21 cellular contexts compared by ENCODE assay signal in genomic region chr16:5906351-5906750, GRCh38.
DNase-seq lines count a peak whose midpoint lies in the region; ATAC-seq and TF ChIP-seq lines count a peak whose summit lies in the region.
"Had no signal": no experiment of that assay in that cellular context is flagged by ENCODE, and none has a peak within 500 bp of the region (broad histone marks: within the 10 kb centered on the region; RNA-seq: fewer than 3 reads in every experiment).

No MANE protein-coding gene starts in this region.

- intact Hi-C loops in Calu3 (cut with micrococcal nuclease; ENCODE audit: unreplicated experiment) = no loop called here

- DNase-seq in Calu3 (no peak), RPMI7951 (ENCODE audit: low read depth) (peak; percentile 41), occipital lobe (lab: John Stamatoyannopoulos, UW) (peak; percentile 34), HAP-1 (ENCODE audit: low spot score in 2 of 2) (no peak)
- DNase-seq in activated effector memory CD4-positive, alpha-beta T cell treated with Interleukin-2 at 50 U/mL for 16 hours = no peak
- DNase-seq: 8988T; ACHN; AML-193; BE2C; CD4-positive, alpha-beta T cell; CD8-positive, alpha-beta memory T cell; DMS53; DMS79 treated with DMSO at 0.1 percent for 48 hours; GF-D8; GOT3; HCEC 1CT had no signal

- H3K4me3 Mint-ChIP-seq in Calu3 (ENCODE audit: low read depth, unreplicated experiment) = no peak overlapping the region
- H3K4me3 Mint-ChIP-seq: CD14-positive monocyte; CD4-positive, alpha-beta T cell; CD8-positive, alpha-beta memory T cell had no signal

- no peaks in the 10 kb centered on the region for H3K36me3 Mint-ChIP-seq in Calu3 (ENCODE audit: insufficient read depth, unreplicated experiment)
- H3K36me3 Mint-ChIP-seq: CD14-positive monocyte; CD8-positive, alpha-beta memory T cell had no signal

- no peaks in the 10 kb centered on the region for H3K4me1 Mint-ChIP-seq in Calu3 (ENCODE audit: low read depth, unreplicated experiment)
- H3K4me1 Mint-ChIP-seq: CD14-positive monocyte; CD8-positive, alpha-beta memory T cell had no signal

- H3K27me3 Mint-ChIP-seq in Calu3 (ENCODE audit: unreplicated experiment) = peaks cover 14% of the 10 kb centered on the region
- H3K27me3 Mint-ChIP-seq: CD4-positive, alpha-beta T cell; CD8-positive, alpha-beta memory T cell had no signal

- in situ Hi-C loops in HAP-1 (cut with MboI; ENCODE audit: low sequenced_read_pairs) = no loop called here

- H3K9me3 Mint-ChIP-seq in Calu3 (ENCODE audit: low read depth, unreplicated experiment) = no peaks in the 10 kb centered on the region
- H3K9me3 Mint-ChIP-seq: CD4-positive, alpha-beta T cell had no signal

- H3K27me3 ChIP-seq in HAP-1 (ENCODE audit: low read depth) = no peaks in the 10 kb centered on the region
- H3K27me3 ChIP-seq: BE2C; BLaER1 treated with 17β-estradiol and CSF1 and Interleukin-3, amounts not matched to agents 10 nM and 100 nM had no signal

- H3K9me3 ChIP-seq in HAP-1 = no peaks in the 10 kb centered on the region
- H3K9me3 ChIP-seq: A549; BE2C; BLaER1 treated with 17β-estradiol and CSF1 and Interleukin-3, amounts not matched to agents 10 nM and 100 nM had no signal

- H3K4me1 ChIP-seq in HAP-1 = no peaks in the 10 kb centered on the region
- H3K4me1 ChIP-seq: A549; BE2C; BLaER1 treated with 17β-estradiol and CSF1 and Interleukin-3, amounts not matched to agents 10 nM and 100 nM had no signal

- ATAC-seq in esophagus mucosa (peak; percentile 36), HG03378 (IDR thresholded peaks at IDR 0.05; ENCODE audit: unreplicated experiment) (no peak)
- ATAC-seq: A549 had no signal

- H3K36me3 ChIP-seq in HAP-1 (replicated peaks) = no peaks in the 10 kb centered on the region
- H3K36me3 ChIP-seq: BE2C; BLaER1 treated with 17β-estradiol and CSF1 and Interleukin-3, amounts not matched to agents 10 nM and 100 nM had no signal

- CTCF ChIA-PET in Calu3 (lab: Charles Lee) = interaction anchor here (0.5 to 0.9 kb wide), 3 partner anchors 10 to 176 kb away, joined by 4 to 9 read pairs (median 6); no protein-coding TSS in a partner anchor

- H3K4me3 ChIP-seq in HAP-1 = no peak overlapping the region
- H3K4me3 ChIP-seq: A549; BLaER1 treated with 17β-estradiol and CSF1 and Interleukin-3, amounts not matched to agents 10 nM and 100 nM had no signal

- peak overlapping the region; percentile 35 for H3K27ac Mint-ChIP-seq in Calu3 (ENCODE audit: unreplicated experiment)
- H3K27ac Mint-ChIP-seq: CD4-positive, alpha-beta T cell; CD8-positive, alpha-beta memory T cell had no signal

- no peak for TF ChIP-seq CTCF in Calu3 (IDR thresholded peaks at IDR 0.05; ENCODE audit: unreplicated experiment)

- BruUV-seq in Calu3 (replicated peaks; lab: Mats Ljungman, UMichigan) = no TSS peak

Comparison
In these comparisons a context has a peak if more than half of its experiments do, and no peak if none do; other contexts are left out.
1. DNase-seq: peak in RPMI7951 (single experiment) and occipital lobe (single experiment); none in Calu3 (single experiment), HAP-1 (0 of 2) and activated effector memory CD4-positive, alpha-beta T cell treated with Interleukin-2 at 50 U/mL for 16 hours (single experiment).